ENCODE assay signal across 1 cellular context in the genomic region with DNA sequence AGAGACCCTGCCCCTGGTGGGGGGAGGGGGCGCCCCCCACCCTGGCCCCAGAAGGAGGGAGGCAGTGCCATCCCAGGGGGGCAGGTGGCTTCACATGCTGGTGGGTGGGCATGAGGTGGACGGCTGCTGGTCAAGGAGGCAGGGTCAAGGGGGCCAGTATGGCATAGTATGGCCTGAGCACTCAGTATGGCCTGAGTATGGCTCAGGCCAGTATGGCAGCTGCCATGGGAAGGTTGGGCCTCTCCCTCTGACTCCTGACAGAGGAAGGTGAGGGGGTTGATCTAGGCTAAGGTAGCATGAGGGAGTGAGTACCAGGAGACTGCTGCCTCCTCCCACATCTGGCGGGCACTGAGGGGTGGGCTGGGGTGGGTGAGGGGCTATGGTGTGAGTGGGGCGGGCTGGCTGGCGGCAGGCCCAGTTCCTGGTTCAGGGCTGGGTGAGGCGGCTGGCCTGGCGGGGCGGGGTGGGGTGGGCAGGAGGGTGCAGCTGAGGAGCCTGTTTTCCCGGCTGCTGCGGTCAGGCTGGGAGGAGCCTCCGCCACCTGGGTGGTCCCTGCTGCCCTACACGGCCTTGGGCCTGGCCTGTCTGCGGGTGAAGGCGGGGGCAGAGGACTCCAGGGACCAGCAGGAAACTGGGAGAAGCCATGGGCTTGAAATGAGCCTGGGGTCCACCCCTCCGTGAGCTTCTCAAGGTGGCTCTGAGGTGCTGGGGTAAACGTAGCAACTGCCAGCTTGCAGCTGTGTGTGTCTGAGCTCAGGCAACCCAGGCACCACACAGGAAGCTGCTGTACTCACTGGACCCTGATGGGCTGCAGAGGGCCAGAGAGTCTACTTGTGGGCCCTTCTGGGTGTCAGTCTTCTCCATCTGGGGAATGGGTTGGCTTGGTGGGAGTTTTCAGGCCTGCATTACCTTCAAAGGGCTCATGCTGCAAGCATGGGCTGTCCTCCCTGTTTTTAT.
TF ChIP-seq lines count a peak whose summit lies in the region.

No MANE protein-coding gene starts in this region.

TF ChIP-seq in SK-N-SH treated with all-trans-retinoic acid at 6 μM for 48 hours, 23 proteins besides CTCF, POLR2A, EP300 and RAD21 (continued from another document):
- TF ChIP-seq TSHZ2 (CRISPR knock-in tag; IDR thresholded peaks at IDR 0.05) (no peak), OSR1 (CRISPR knock-in tag; IDR thresholded peaks at IDR 0.05) (no peak), ISL1 (CRISPR knock-in tag; IDR thresholded peaks at IDR 0.05) (no peak), PPARA (CRISPR knock-in tag; IDR thresholded peaks at IDR 0.05; ENCODE audit: borderline replicate concordance) (no peak), CSRNP3 (CRISPR knock-in tag; IDR thresholded peaks at IDR 0.05) (no peak), TCF4 (CRISPR knock-in tag; IDR thresholded peaks at IDR 0.05; ENCODE audit: borderline replicate concordance) (no peak)
